1 cellular context compared by ENCODE assay signal in the genomic region with DNA sequence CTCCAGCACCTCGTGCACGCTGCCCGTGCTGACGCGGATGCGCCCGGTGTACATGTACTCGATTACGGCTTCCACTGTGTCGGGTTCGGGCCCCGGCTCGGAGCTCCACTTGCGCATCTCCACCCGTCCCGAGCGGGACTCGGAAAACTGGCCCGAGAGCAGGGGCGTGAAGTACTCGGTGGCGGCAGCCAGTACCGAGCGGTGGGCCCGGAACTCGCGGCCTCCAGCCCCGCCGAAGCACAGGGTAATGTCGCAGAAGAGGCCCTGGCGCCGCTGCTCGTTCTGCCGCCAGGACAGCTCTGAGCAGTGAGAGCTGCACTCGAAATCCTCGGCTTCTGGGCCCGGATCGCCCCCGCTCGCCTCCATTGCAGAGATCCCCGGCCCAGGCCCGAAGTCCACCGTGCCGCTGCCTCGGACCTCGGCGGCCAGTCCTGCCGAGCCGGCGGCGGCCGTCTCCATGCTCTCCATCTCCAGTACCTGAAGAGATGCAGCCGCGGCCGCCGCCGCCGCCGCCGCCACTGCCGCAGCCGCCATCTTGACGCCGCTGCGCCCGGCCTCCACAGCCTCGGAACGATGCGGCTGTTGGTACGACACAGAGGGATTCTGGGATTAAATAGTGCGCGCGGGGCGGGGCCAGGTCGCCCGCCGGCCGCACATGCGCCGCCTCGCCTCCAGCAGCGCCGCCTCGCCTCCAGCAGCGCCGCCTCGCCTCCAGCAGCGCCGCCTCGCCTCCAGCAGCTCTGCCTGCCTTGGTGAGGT.
TF ChIP-seq lines count a peak whose summit lies in the region.

A gene with protein sequence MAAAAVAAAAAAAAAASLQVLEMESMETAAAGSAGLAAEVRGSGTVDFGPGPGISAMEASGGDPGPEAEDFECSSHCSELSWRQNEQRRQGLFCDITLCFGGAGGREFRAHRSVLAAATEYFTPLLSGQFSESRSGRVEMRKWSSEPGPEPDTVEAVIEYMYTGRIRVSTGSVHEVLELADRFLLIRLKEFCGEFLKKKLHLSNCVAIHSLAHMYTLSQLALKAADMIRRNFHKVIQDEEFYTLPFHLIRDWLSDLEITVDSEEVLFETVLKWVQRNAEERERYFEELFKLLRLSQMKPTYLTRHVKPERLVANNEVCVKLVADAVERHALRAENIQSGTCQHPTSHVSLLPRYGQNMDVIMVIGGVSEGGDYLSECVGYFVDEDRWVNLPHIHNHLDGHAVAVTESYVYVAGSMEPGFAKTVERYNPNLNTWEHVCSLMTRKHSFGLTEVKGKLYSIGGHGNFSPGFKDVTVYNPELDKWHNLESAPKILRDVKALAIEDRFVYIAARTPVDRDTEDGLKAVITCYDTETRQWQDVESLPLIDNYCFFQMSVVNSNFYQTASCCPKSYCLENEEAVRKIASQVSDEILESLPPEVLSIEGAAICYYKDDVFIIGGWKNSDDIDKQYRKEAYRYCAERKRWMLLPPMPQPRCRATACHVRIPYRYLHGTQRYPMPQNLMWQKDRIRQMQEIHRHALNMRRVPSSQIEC (minus strand): TSS at position 587 of the 759 bp plus-strand sequence. CDS start 53 bp downstream, at position 534.

TF ChIP-seq in HEK293, 187 proteins besides CTCF, POLR2A, EP300 and RAD21 (continued from another document):
- TF ChIP-seq KLF17 (tag by site-specific recombination; IDR thresholded peaks at IDR 0.05) = peak; percentile 29; the same call in 1 of the 2 replicates
- 0 out of 2 replicates have a peak, but pooled peaks have one; percentile 46 for TF ChIP-seq ZNF501 (tag by site-specific recombination; IDR thresholded peaks at IDR 0.05)
- TF ChIP-seq ZSCAN16 (tag by site-specific recombination; IDR thresholded peaks at IDR 0.05) = peak; percentile 55; the same call in 1 of the 2 replicates
- TF ChIP-seq ZNF416 (tag by site-specific recombination; IDR thresholded peaks at IDR 0.05) = no peak
- peak; percentile 88 for TF ChIP-seq ZNF76 (tag by site-specific recombination; IDR thresholded peaks at IDR 0.05; ENCODE audit: borderline replicate concordance, low read depth)
- no peak for TF ChIP-seq ZBTB11 (tag by site-specific recombination; conservative IDR thresholded peaks at IDR 0.05; ENCODE audit: low read depth)
- peak; percentile 83; the same call in 1 of the 2 replicates for TF ChIP-seq ZNF561 (tag by site-specific recombination; IDR thresholded peaks at IDR 0.05; ENCODE audit: borderline replicate concordance)
- peak; percentile 31; the same call in 1 of the 2 replicates for TF ChIP-seq ZNF629 (tag by site-specific recombination; IDR thresholded peaks at IDR 0.05)
- 0 out of 2 replicates have a peak, but pooled peaks have one; percentile 27 for TF ChIP-seq ZNF513 (tag by site-specific recombination; IDR thresholded peaks at IDR 0.05)
- peak; percentile 90 for TF ChIP-seq YY2 (tag by site-specific recombination; IDR thresholded peaks at IDR 0.05)
- peak; percentile 45; the same call in 1 of the 2 replicates for TF ChIP-seq TRIM28 (IDR thresholded peaks at IDR 0.05; ENCODE audit: borderline replicate concordance, low read length)
- TF ChIP-seq ZNF223 (tag by site-specific recombination; IDR thresholded peaks at IDR 0.05) = no peak
- TF ChIP-seq SCRT1 (tag by site-specific recombination; IDR thresholded peaks at IDR 0.05; ENCODE audit: borderline replicate concordance) = peak; percentile 81; the same call in 1 of the 2 replicates
- peak; percentile 97; the same call in 1 of the 2 replicates for TF ChIP-seq GLIS2 (tag by site-specific recombination; IDR thresholded peaks at IDR 0.05)
- TF ChIP-seq, protein P1, sequence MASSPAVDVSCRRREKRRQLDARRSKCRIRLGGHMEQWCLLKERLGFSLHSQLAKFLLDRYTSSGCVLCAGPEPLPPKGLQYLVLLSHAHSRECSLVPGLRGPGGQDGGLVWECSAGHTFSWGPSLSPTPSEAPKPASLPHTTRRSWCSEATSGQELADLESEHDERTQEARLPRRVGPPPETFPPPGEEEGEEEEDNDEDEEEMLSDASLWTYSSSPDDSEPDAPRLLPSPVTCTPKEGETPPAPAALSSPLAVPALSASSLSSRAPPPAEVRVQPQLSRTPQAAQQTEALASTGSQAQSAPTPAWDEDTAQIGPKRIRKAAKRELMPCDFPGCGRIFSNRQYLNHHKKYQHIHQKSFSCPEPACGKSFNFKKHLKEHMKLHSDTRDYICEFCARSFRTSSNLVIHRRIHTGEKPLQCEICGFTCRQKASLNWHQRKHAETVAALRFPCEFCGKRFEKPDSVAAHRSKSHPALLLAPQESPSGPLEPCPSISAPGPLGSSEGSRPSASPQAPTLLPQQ (tag by site-specific recombination; IDR thresholded peaks at IDR 0.05) = peak; percentile 77
- 0 out of 2 replicates have a peak, but pooled peaks have one; percentile 20 for TF ChIP-seq ZBTB8A (tag by site-specific recombination; IDR thresholded peaks at IDR 0.05)
- TF ChIP-seq KLF16 (tag by site-specific recombination; IDR thresholded peaks at IDR 0.05) = peak; percentile 54
- no peak for TF ChIP-seq ZNF549 (tag by site-specific recombination; IDR thresholded peaks at IDR 0.05)
TF ChIP-seq in HEK293: peak in this region for 48.
